In the genomic region with DNA sequence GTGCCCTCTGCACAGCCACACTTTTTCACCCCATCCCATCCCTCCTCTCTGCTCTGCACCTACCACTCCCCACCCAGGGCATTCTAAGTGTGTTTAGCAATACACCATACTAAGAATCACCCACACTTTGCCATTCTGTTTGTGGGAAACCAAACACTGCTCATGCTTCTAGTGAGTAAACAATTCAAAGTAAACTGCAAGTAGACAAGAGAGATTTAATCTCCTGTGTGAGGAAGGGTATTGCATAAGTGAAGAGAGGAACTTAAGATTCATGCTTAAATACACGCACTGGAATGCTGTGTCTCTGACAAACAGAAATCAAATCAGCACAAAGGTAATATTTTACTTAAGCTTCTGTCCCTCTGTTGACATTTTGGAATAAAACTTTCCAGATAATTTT, we compare ENCODE assay signal across 18 cellular contexts. TPM values are rescaled to one million over a fixed set of nuclear protein-coding genes. Genes with fewer than 3 reads are reported as not detected.
A peak's percentile ranks its signal among the peaks of the same experiment; 100 is the strongest.
DNase-seq lines count a peak whose midpoint lies in the region; ATAC-seq and TF ChIP-seq lines count a peak whose summit lies in the region.
"Had no signal": no experiment of that assay in that cellular context is flagged by ENCODE, and none has a peak within 500 bp of the region (broad histone marks: within the 10 kb centered on the region; RNA-seq: fewer than 3 reads in every experiment).

No MANE protein-coding gene starts in this region.

- H3K79me2 ChIP-seq in PC-3 (ENCODE audit: low read length), result no peaks in the 10 kb centered on the region

- H3K27me3 ChIP-seq in PC-3 (ENCODE audit: low read length), result peaks cover 3% of the 10 kb centered on the region; the same call in 1 of the 2 replicates
- peaks cover 13% of the 10 kb centered on the region for H3K27me3 ChIP-seq in adipocyte (replicated peaks; ENCODE audit: control insufficient read depth, insufficient read depth, low read length)
- H3K27me3 ChIP-seq in naive thymus-derived CD4-positive, alpha-beta T cell (ENCODE audit: control insufficient read depth in 2 of 2, insufficient read depth in 2 of 2, low read length in 2 of 2), result no peaks in the 10 kb centered on the region
- H3K27me3 ChIP-seq in SJCRH30, result no peaks in the 10 kb centered on the region

- peak; percentile 26 for DNase-seq in PC-3
- DNase-seq in adipocyte (ENCODE audit: low read depth), result peak; percentile 22
- DNase-seq in naive thymus-derived CD4-positive, alpha-beta T cell, result no peak
- no peak for DNase-seq in NCI-H2171 treated with DMSO at 0.1 percent for 48 hours (lab: John Stamatoyannopoulos, UW)
- DNase-seq in SJCRH30, result no peak
- DNase-seq in SK-N-DZ (ENCODE audit: low spot score), result no peak
- DNase-seq: AML-193, DMS79 treated with DMSO at 0.1 percent for 48 hours, IMR-90, Karpas-422, NCI-H1105, NCI-H2081 had no signal

- no peak overlapping the region for H3K27ac Mint-ChIP-seq in naive thymus-derived CD4-positive, alpha-beta T cell

- TF ChIP-seq CTCF in C4-2B (conservative IDR thresholded peaks at IDR 0.05) (no peak), PC-3 (conservative IDR thresholded peaks at IDR 0.05; ENCODE audit: low read depth, low read length) (no peak)

- peak overlapping the region; percentile 90 for H3K27ac ChIP-seq in C4-2B
- no peak overlapping the region for H3K27ac ChIP-seq in PC-3 (ENCODE audit: low read length)
- H3K27ac ChIP-seq in naive thymus-derived CD4-positive, alpha-beta T cell (ENCODE audit: low read depth, low read length), result no peak overlapping the region
- no peak overlapping the region for H3K27ac ChIP-seq in SJCRH30
- H3K27ac ChIP-seq: HL-60, RWPE1 had no signal

- no peaks in the 10 kb centered on the region for H3K9me3 ChIP-seq in PC-3 (ENCODE audit: low read length)
- H3K9me3 ChIP-seq in adipocyte (ENCODE audit: control insufficient read depth, low read length), result peaks cover 2% of the 10 kb centered on the region
- H3K9me3 ChIP-seq in naive thymus-derived CD4-positive, alpha-beta T cell (ENCODE audit: control insufficient read depth in 2 of 3, low read length in 3 of 3), result no peaks in the 10 kb centered on the region
- no peaks in the 10 kb centered on the region for H3K9me3 ChIP-seq in SJCRH30 (replicated peaks)
- H3K9me3 ChIP-seq: HAP-1 had no signal

- intact Hi-C loops in PC-3 (cut with micrococcal nuclease), result no loop called here
- intact Hi-C loops in naive thymus-derived CD4-positive, alpha-beta T cell (cut with micrococcal nuclease), result no loop called here

- no peak overlapping the region for H3K4me3 Mint-ChIP-seq in naive thymus-derived CD4-positive, alpha-beta T cell
- H3K4me3 Mint-ChIP-seq: CD14-positive monocyte had no signal

- H4K20me1 ChIP-seq in PC-3 (ENCODE audit: low read length), result no peaks in the 10 kb centered on the region

- POLR2A ChIA-PET in PC-3 (lab: Charles Lee; ENCODE audit: unreplicated experiment), result no interaction called here
- POLR2A ChIA-PET in naive thymus-derived CD4-positive, alpha-beta T cell (lab: Charles Lee), result no interaction called here

- H3K9ac ChIP-seq in PC-3 (ENCODE audit: low read length) (no peak overlapping the region), adipocyte (ENCODE audit: low read length) (no peak overlapping the region)

- H3K9me3 Mint-ChIP-seq in naive thymus-derived CD4-positive, alpha-beta T cell, result no peaks in the 10 kb centered on the region

- H3K4me1 ChIP-seq in PC-3 (ENCODE audit: insufficient read depth, low read length), result no peaks in the 10 kb centered on the region
- no peaks in the 10 kb centered on the region for H3K4me1 ChIP-seq in adipocyte (ENCODE audit: control insufficient read depth, insufficient read depth, low read length)
- H3K4me1 ChIP-seq in naive thymus-derived CD4-positive, alpha-beta T cell (ENCODE audit: control insufficient read depth in 2 of 2, insufficient read depth in 2 of 2, low read length in 2 of 2), result peaks cover 0 to 5% of the 10 kb centered on the region in 2 donors
- H3K4me1 ChIP-seq in SJCRH30, result no peaks in the 10 kb centered on the region
- H3K4me1 ChIP-seq: HAP-1 had no signal

- no peaks in the 10 kb centered on the region for H3K9me2 ChIP-seq in PC-3 (replicated peaks; ENCODE audit: low read length)

- H3K4me1 Mint-ChIP-seq in naive thymus-derived CD4-positive, alpha-beta T cell, result peaks cover 0 to 14% (median 4%) of the 10 kb centered on the region in 7 donors

- H3K27me3 Mint-ChIP-seq in naive thymus-derived CD4-positive, alpha-beta T cell, result peaks cover 7 to 43% (median 33%) of the 10 kb centered on the region in 5 donors

- CTCF ChIA-PET in PC-3 (lab: Charles Lee), result no interaction called here
- CTCF ChIA-PET in naive thymus-derived CD4-positive, alpha-beta T cell (lab: Charles Lee), result interaction anchor here (0.7 kb wide), 1 partner anchor 302 kb away, joined by 3 read pairs; no protein-coding TSS in a partner anchor

- no peak overlapping the region for H2AFZ ChIP-seq in PC-3 (ENCODE audit: low read length)

- BruUV-seq in PC-3 (replicated peaks; lab: Mats Ljungman, UMichigan), result no TSS peak

- no peaks in the 10 kb centered on the region for H3F3A ChIP-seq in PC-3 (ENCODE audit: low read length, unreplicated experiment)

- H3K36me3 Mint-ChIP-seq in naive thymus-derived CD4-positive, alpha-beta T cell, result no peaks in the 10 kb centered on the region
- H3K36me3 Mint-ChIP-seq: CD14-positive monocyte had no signal

- H3K36me3 ChIP-seq in PC-3 (ENCODE audit: low read depth, low read length) (no peaks in the 10 kb centered on the region), adipocyte (ENCODE audit: control insufficient read depth, insufficient read depth, low read length, severe bottlenecking) (no peaks in the 10 kb centered on the region), SJCRH30 (no peaks in the 10 kb centered on the region)
- no peaks in the 10 kb centered on the region for H3K36me3 ChIP-seq in naive thymus-derived CD4-positive, alpha-beta T cell (ENCODE audit: control insufficient read depth in 2 of 3, insufficient read depth in 3 of 3, low read length in 3 of 3)
- H3K36me3 ChIP-seq: HAP-1 had no signal

- H3K4me2 ChIP-seq in PC-3 (ENCODE audit: low read length), result no peak overlapping the region

- ATAC-seq in PC-3, result no peak
- ATAC-seq in naive thymus-derived CD4-positive, alpha-beta T cell, result peak; percentile 42
- ATAC-seq in GM21528 (IDR thresholded peaks at IDR 0.05; ENCODE audit: low FRiP score, unreplicated experiment), result no peak

- H3K4me3 ChIP-seq in PC-3 (ENCODE audit: low read length) (no peak overlapping the region), adipocyte (ENCODE audit: low read length) (no peak overlapping the region), SJCRH30 (no peak overlapping the region)
- no peak overlapping the region for H3K4me3 ChIP-seq in naive thymus-derived CD4-positive, alpha-beta T cell (ENCODE audit: low read length)
- H3K4me3 ChIP-seq: HAP-1 had no signal

RNA-seq across cellular contexts. Expression of gene EDARADD, which starts 4.8 kb away (rescaled TPM):
- total RNA-seq in PC-3 (2014; rRNA removed), result 0.17 and 0.91 TPM in 2 replicates
- total RNA-seq in naive thymus-derived CD4-positive, alpha-beta T cell, result 1 to 10 TPM in 2 of 5 experiments, under 1 TPM in 3; 0.38 to 6.6 (median 0.73) TPM
- polyA plus RNA-seq in naive thymus-derived CD4-positive, alpha-beta T cell, result not detected
- 3.8 and 4.3 TPM in 2 replicates for total RNA-seq in SJCRH30 (2014; rRNA removed; shearing (Covaris generic))
- not detected in 2 replicates for polyA plus RNA-seq in SK-N-DZ (2014; cell fraction: cytosol; rRNA removed)
- not detected in 2 replicates for polyA plus RNA-seq in SK-N-DZ (2014; cell fraction: nucleus; rRNA removed)
- total RNA-seq: IMR-90 had no signal
- polyA plus RNA-seq: CD14-positive monocyte, IMR-90 had no signal

Comparison
In these comparisons a context has a peak if more than half of its experiments do, and no peak if none do; other contexts are left out.
1. DNase-seq: peak in PC-3 (single experiment) and adipocyte (single experiment); none in naive thymus-derived CD4-positive, alpha-beta T cell (0 of 9), NCI-H2171 treated with DMSO at 0.1 percent for 48 hours (single experiment), SJCRH30 (0 of 2) and SK-N-DZ (single experiment).